ENCODE assay signal across 8 cellular contexts in genomic region chr20:23143098-23143497, GRCh38. TPM values are rescaled to one million over a fixed set of nuclear protein-coding genes. Genes with fewer than 3 reads are reported as not detected.
DNase-seq lines count a peak whose midpoint lies in the region; ATAC-seq and TF ChIP-seq lines count a peak whose summit lies in the region.

No MANE protein-coding gene starts in this region.

- H3K27ac ChIP-seq in brain microvascular endothelial cell (peak overlapping the region; percentile 66), lower lobe of right lung (peak overlapping the region; percentile 79)

- no peaks in the 10 kb centered on the region for H3K9me3 ChIP-seq in lower lobe of right lung

- H3K27me3 ChIP-seq in brain microvascular endothelial cell (replicated peaks) (no peaks in the 10 kb centered on the region), lower lobe of right lung (ENCODE audit: low read depth) (no peaks in the 10 kb centered on the region)

- peaks cover 63% of the 10 kb centered on the region for H3K4me1 ChIP-seq in lower lobe of right lung

- intact Hi-C loops in lower lobe of right lung (cut with DNase I), result no loop called here

- ATAC-seq in lower lobe of right lung (peak; percentile 71 to 77), HG02623 (IDR thresholded peaks at IDR 0.05; ENCODE audit: unreplicated experiment) (no peak)

- in situ Hi-C loops in brain microvascular endothelial cell (cut with HindIII; ENCODE audit: low pct_ligation_motif_present, low sequenced_read_pairs), result no loop called here

- DNase-seq in Daoy (ENCODE audit: low read depth), result peak; percentile 91
- DNase-seq in NK-92 (lab: John Stamatoyannopoulos, UW; ENCODE audit: unreplicated experiment), result peak; percentile 23
- DNase-seq in brain microvascular endothelial cell, result peak; percentile 82
- DNase-seq in lower lobe of right lung, result peak; percentile 65
- DNase-seq in COLO668 (lab: John Stamatoyannopoulos, UW; ENCODE audit: unreplicated experiment), result no peak
- no peak for DNase-seq in NCI-H1048 (lab: John Stamatoyannopoulos, UW)
- no peak for DNase-seq in DMS114 treated with DMSO at 0.1 percent for 48 hours (lab: John Stamatoyannopoulos, UW; ENCODE audit: unreplicated experiment)

- TF ChIP-seq CTCF in brain microvascular endothelial cell (IDR thresholded peaks at IDR 0.05; ENCODE audit: low read depth, low read length, missing control alignments) (no peak), lower lobe of right lung (IDR thresholded peaks at IDR 0.05) (no peak)

- H3K4me3 ChIP-seq in brain microvascular endothelial cell (ENCODE audit: low read depth, low read length) (no peak overlapping the region), lower lobe of right lung (no peak overlapping the region)

- no peaks in the 10 kb centered on the region for H3K36me3 ChIP-seq in brain microvascular endothelial cell (replicated peaks)
- H3K36me3 ChIP-seq in lower lobe of right lung, result no peaks in the 10 kb centered on the region

RNA-seq across cellular contexts. Expression of gene CD93, which starts 57.0 kb away (rescaled TPM):
- under 0.01 TPM in 1 of 2 replicates, not detected in the other for total RNA-seq in Daoy (2014; rRNA removed; shearing (Covaris generic))
- total RNA-seq in lower lobe of right lung, result 99.7 TPM

Comparison
In these comparisons a context has a peak if more than half of its experiments do, and no peak if none do; other contexts are left out.
1. DNase-seq: peak in Daoy (single experiment), NK-92 (single experiment), brain microvascular endothelial cell (single experiment) and lower lobe of right lung (single experiment); none in COLO668 (single experiment), NCI-H1048 (single experiment) and DMS114 treated with DMSO at 0.1 percent for 48 hours (single experiment).
2. RNA of gene CD93, which starts 57.0 kb away (total RNA-seq): 99.7 TPM in lower lobe of right lung (single experiment); under 0.01 TPM in Daoy; every median in the first group is over 100 times any median in the second.